Comparison of ENCODE assay signal across 9 cellular contexts in the genomic region with DNA sequence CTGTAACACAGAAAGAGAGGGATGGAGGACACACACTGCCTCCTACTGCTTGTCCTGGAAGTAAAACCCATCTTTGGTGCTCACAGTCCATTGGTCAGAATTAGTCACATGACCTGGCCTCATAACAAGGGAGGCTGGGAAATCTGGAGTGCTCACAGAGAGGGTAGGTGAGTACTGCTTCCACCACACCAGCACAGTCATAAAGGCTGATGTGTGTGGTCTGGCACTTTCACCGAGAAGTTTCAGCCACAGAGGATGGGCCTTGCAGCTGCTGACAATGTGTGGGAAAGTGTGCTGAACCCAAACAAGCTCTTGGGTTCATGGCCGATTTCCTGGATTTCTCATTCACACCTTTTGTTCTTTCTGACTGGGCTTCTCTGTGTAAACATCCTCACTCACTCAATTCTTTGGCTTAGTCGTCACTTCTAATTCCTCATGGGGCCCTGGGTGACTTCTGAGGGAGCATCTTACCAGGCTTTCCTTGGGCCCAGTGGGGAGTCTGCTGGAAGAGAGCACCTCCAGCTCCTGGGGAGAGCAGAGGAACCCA.
DNase-seq lines count a peak whose midpoint lies in the region; ATAC-seq, FAIRE-seq and TF ChIP-seq lines count a peak whose summit lies in the region.
"Had no signal": no experiment of that assay in that cellular context is flagged by ENCODE, and none has a peak within 500 bp of the region (broad histone marks: within the 10 kb centered on the region; RNA-seq: fewer than 3 reads in every experiment).

No MANE protein-coding gene starts in this region.

- CTCF ChIA-PET in AG04450 (lab: Charles Lee): interaction anchor here (0.8 kb wide), 1 partner anchor 9 kb away, joined by 3 read pairs; no protein-coding TSS in a partner anchor

- FAIRE-seq in GM19239 (lab: Jason Lieb, UNC): peak; percentile 85

- H3K9me3 Mint-ChIP-seq in effector memory CD8-positive, alpha-beta T cell: no peaks in the 10 kb centered on the region
- H3K9me3 Mint-ChIP-seq: activated naive CD4-positive, alpha-beta T cell treated with anti-CD3 and anti-CD28 coated beads, Interleukin-2, amount 50 U/mL, for 24 hours had no signal

- H3K27me3 ChIP-seq in AG04450 (ENCODE audit: control insufficient read depth, insufficient read depth, low read length) (no peaks in the 10 kb centered on the region), BE2C (no peaks in the 10 kb centered on the region)

- no peak for TF ChIP-seq CTCF in AG04450 (IDR thresholded peaks at IDR 0.05; ENCODE audit: low read depth, low read length)
- TF ChIP-seq CTCF in BE2C (IDR thresholded peaks at IDR 0.05; ENCODE audit: low read depth, low read length): no peak

- H3K36me3 Mint-ChIP-seq in effector memory CD8-positive, alpha-beta T cell (ENCODE audit: insufficient read depth): peaks cover 3% of the 10 kb centered on the region
- H3K36me3 Mint-ChIP-seq: activated naive CD4-positive, alpha-beta T cell treated with anti-CD3 and anti-CD28 coated beads, Interleukin-2, amount 50 U/mL, for 24 hours had no signal

- H3K27ac Mint-ChIP-seq in effector memory CD8-positive, alpha-beta T cell: no peak overlapping the region
- H3K27ac Mint-ChIP-seq: activated naive CD4-positive, alpha-beta T cell treated with anti-CD3 and anti-CD28 coated beads, Interleukin-2, amount 50 U/mL, for 24 hours had no signal

- H3K9me3 ChIP-seq in AG04450 (ENCODE audit: control insufficient read depth, insufficient read depth, low read length): peaks cover 11% of the 10 kb centered on the region; the same call in 1 of the 2 replicates
- no peaks in the 10 kb centered on the region for H3K9me3 ChIP-seq in BE2C

- no peaks in the 10 kb centered on the region for H3K36me3 ChIP-seq in BE2C

- no peaks in the 10 kb centered on the region for H3K4me1 Mint-ChIP-seq in effector memory CD8-positive, alpha-beta T cell (ENCODE audit: low read depth in 2 of 2)
- H3K4me1 Mint-ChIP-seq: activated naive CD4-positive, alpha-beta T cell treated with anti-CD3 and anti-CD28 coated beads, Interleukin-2, amount 50 U/mL, for 24 hours had no signal

- ATAC-seq in HG03108 (IDR thresholded peaks at IDR 0.05; ENCODE audit: unreplicated experiment): peak; percentile 98
- no peak for ATAC-seq in effector memory CD8-positive, alpha-beta T cell (replicated peaks)

- H3K4me3 ChIP-seq in AG04450 (ENCODE audit: low read depth, low read length): no peak overlapping the region
- H3K4me3 ChIP-seq in BE2C (ENCODE audit: low read depth, low read length): no peak overlapping the region

- peak overlapping the region; percentile 34 for H3K27ac ChIP-seq in AG04450 (ENCODE audit: low read depth, low read length)

- no peak overlapping the region for H3K4me3 Mint-ChIP-seq in effector memory CD8-positive, alpha-beta T cell
- H3K4me3 Mint-ChIP-seq: activated naive CD4-positive, alpha-beta T cell treated with anti-CD3 and anti-CD28 coated beads, Interleukin-2, amount 50 U/mL, for 24 hours had no signal

- no peaks in the 10 kb centered on the region for H3K4me1 ChIP-seq in BE2C

- peak; percentile 56 for DNase-seq in AG04450 (ENCODE audit: low read depth, low spot score)
- DNase-seq in GM19239 (ENCODE audit: insufficient read length, low spot score): peak; percentile 50
- peak; percentile 81 for DNase-seq in astrocyte of the hippocampus (ENCODE audit: low read depth, low spot score)
- DNase-seq in UCSD-AML1 (lab: John Stamatoyannopoulos, UW; ENCODE audit: unreplicated experiment): no peak
- DNase-seq in effector memory CD8-positive, alpha-beta T cell: no peak
- no peak for DNase-seq in iPS-NIHi7 (ENCODE audit: extremely low spot score)
- DNase-seq in BE2C: no peak

- H3K27me3 Mint-ChIP-seq in effector memory CD8-positive, alpha-beta T cell: peaks cover 41 to 55% of the 10 kb centered on the region in 2 donors

- POLR2A ChIA-PET in AG04450 (lab: Yijun Ruan, JAX): no interaction called here

Comparison
In these comparisons a context has a peak if more than half of its experiments do, and no peak if none do; other contexts are left out.
1. DNase-seq: peak in AG04450 (single experiment), GM19239 (single experiment) and astrocyte of the hippocampus (single experiment); none in UCSD-AML1 (single experiment), effector memory CD8-positive, alpha-beta T cell (0 of 3), iPS-NIHi7 (single experiment) and BE2C (single experiment).